In genomic region chr11:121323208-121323607, GRCh38 we compare ENCODE assay signal across 18 cellular contexts. TPM values are rescaled to one million over a fixed set of nuclear protein-coding genes. Genes with fewer than 3 reads are reported as not detected.
DNase-seq lines count a peak whose midpoint lies in the region; ATAC-seq, FAIRE-seq and TF ChIP-seq lines count a peak whose summit lies in the region.
"Had no signal": no experiment of that assay in that cellular context is flagged by ENCODE, and none has a peak within 500 bp of the region (broad histone marks: within the 10 kb centered on the region; RNA-seq: fewer than 3 reads in every experiment).

No MANE protein-coding gene starts in this region.

- no peak overlapping the region for H3K9ac ChIP-seq in SK-N-SH

- no peak for TF ChIP-seq RAD21 in SK-N-SH (IDR thresholded peaks at IDR 0.05; ENCODE audit: low read length)

- H3F3A ChIP-seq in SK-N-SH (replicated peaks; ENCODE audit: insufficient read depth) = no peaks in the 10 kb centered on the region

- H3K36me3 ChIP-seq in SK-N-SH (replicated peaks in 1 of 2; ENCODE audit: control insufficient read depth in 1 of 2, insufficient read depth in 2 of 2, low read length in 1 of 2) = no peaks in the 10 kb centered on the region
- no peaks in the 10 kb centered on the region for H3K36me3 ChIP-seq in Panc1 (ENCODE audit: control insufficient read depth, insufficient read depth, low read length)
- H3K36me3 ChIP-seq in hepatocyte (replicated peaks; ENCODE audit: insufficient read depth, low read depth) = no peaks in the 10 kb centered on the region
- H3K36me3 ChIP-seq in prostate gland = no peaks in the 10 kb centered on the region

- H3K9me2 ChIP-seq in SK-N-SH (no peaks in the 10 kb centered on the region), hepatocyte (replicated peaks; ENCODE audit: insufficient read depth) (no peaks in the 10 kb centered on the region)

- DNase-seq in SK-N-SH (no peak), Panc1 (ENCODE audit: low read depth, low spot score) (no peak), hepatocyte (ENCODE audit: low spot score) (no peak), prostate gland (ENCODE audit: low spot score) (no peak), GM12891 (ENCODE audit: insufficient read length, low spot score) (no peak)
- DNase-seq: activated CD4-positive, alpha-beta T cell treated with anti-CD3 and anti-CD28 coated beads for 48 hours; activated gamma-delta T cell; amygdala; mesenchymal stem cell; NCI-H1105 treated with DMSO at 0.1 percent for 48 hours; RPMI8226; SW 1271 had no signal

- TF ChIP-seq POLR2A in prostate gland (IDR thresholded peaks at IDR 0.05) (no peak), GM12891 (IDR thresholded peaks at IDR 0.05; ENCODE audit: low read depth, low read length) (no peak)

- TF ChIP-seq EP300 in SK-N-SH (IDR thresholded peaks at IDR 0.05; ENCODE audit: borderline replicate concordance in 1 of 2, low read depth in 1 of 2, low read length in 1 of 2) = no peak

- no TSS peak for BruUV-seq in Panc1 (replicated peaks; lab: Mats Ljungman, UMichigan)

- H3K79me2 ChIP-seq in SK-N-SH (ENCODE audit: insufficient read depth) (no peaks in the 10 kb centered on the region), hepatocyte (no peaks in the 10 kb centered on the region)

- 0 out of 2 replicates have a peak, but pooled peaks have one; percentile 8 for TF ChIP-seq CTCF in SK-N-SH (IDR thresholded peaks at IDR 0.05)
- peak; percentile 22; the same call in 1 of the 2 replicates for TF ChIP-seq CTCF in Panc1 (IDR thresholded peaks at IDR 0.05)
- TF ChIP-seq CTCF in hepatocyte (IDR thresholded peaks at IDR 0.05; ENCODE audit: poor library complexity) = peak; percentile 28
- TF ChIP-seq CTCF in prostate gland (IDR thresholded peaks at IDR 0.05) = no peak

- H2AFZ ChIP-seq in SK-N-SH (ENCODE audit: low read depth) = no peak overlapping the region
- H2AFZ ChIP-seq in hepatocyte = no peak overlapping the region

- CTCF ChIA-PET in SK-N-SH (lab: Yijun Ruan, JAX) (interaction anchor here (1.0 to 1.8 kb wide), 3 partner anchors 12 to 268 kb away, joined by 3 to 8 read pairs (median 3); no protein-coding TSS in a partner anchor), Panc1 (lab: Charles Lee) (interaction anchor here (0.8 to 1.2 kb wide), 2 partner anchors 140 to 268 kb away, joined by 3 to 5 read pairs; no protein-coding TSS in a partner anchor)

- POLR2A ChIA-PET in SK-N-SH (lab: Yijun Ruan, JAX) = interaction anchor here (0.6 kb wide), 1 partner anchor 76 kb away, joined by 3 read pairs; no protein-coding TSS in a partner anchor
- POLR2A ChIA-PET in Panc1 (lab: Charles Lee) = no interaction called here

- H3K27ac ChIP-seq in SK-N-SH (ENCODE audit: low read depth in 2 of 2, low read length in 1 of 2) = no peak overlapping the region
- H3K27ac ChIP-seq in Panc1 (ENCODE audit: low read length) = no peak overlapping the region
- H3K27ac ChIP-seq in hepatocyte = no peak overlapping the region
- no peak overlapping the region for H3K27ac ChIP-seq in prostate gland

- WGBS in SK-N-SH (ENCODE audit: low lambda C conversion rate) = 64% methylated on average over 5 of the region's 5 CpGs
- WGBS in hepatocyte (ENCODE audit: low lambda C conversion rate, missing lambda C conversion rate) = 74% methylated on average over 5 of the region's 5 CpGs
- 74% methylated on average over 5 of the region's 5 CpGs for WGBS in prostate gland

- H3K27me3 ChIP-seq in SK-N-SH (ENCODE audit: insufficient read depth) (no peaks in the 10 kb centered on the region; the same call in 1 of the 2 replicates), Panc1 (ENCODE audit: control insufficient read depth, insufficient read depth, low read length) (no peaks in the 10 kb centered on the region; the same call in 1 of the 2 replicates), hepatocyte (peaks cover 6% of the 10 kb centered on the region), prostate gland (replicated peaks; ENCODE audit: insufficient read depth) (no peaks in the 10 kb centered on the region)

- no peaks in the 10 kb centered on the region for H4K20me1 ChIP-seq in SK-N-SH (ENCODE audit: insufficient read depth)
- H4K20me1 ChIP-seq in hepatocyte (ENCODE audit: insufficient read depth, poor library complexity, severe bottlenecking) = no peaks in the 10 kb centered on the region

- H3K4me3 ChIP-seq in SK-N-SH (ENCODE audit: low read depth in 2 of 2, low read length in 1 of 2) = no peak overlapping the region
- H3K4me3 ChIP-seq in Panc1 (ENCODE audit: low read depth in 2 of 2, low read length in 2 of 2) = no peak overlapping the region
- H3K4me3 ChIP-seq in hepatocyte = no peak overlapping the region
- no peak overlapping the region for H3K4me3 ChIP-seq in prostate gland

- intact Hi-C loops in Panc1 (cut with micrococcal nuclease; ENCODE audit: unreplicated experiment) (no loop called here), prostate gland (cut with DNase I) (loop anchor here (10.0 kb wide), 1 partner anchor 132 kb away; the partner anchor contains the start of genes SORL1 and SORL1-AS1)

- H3K9me3 ChIP-seq in SK-N-SH (no peaks in the 10 kb centered on the region), Panc1 (ENCODE audit: control insufficient read depth, insufficient read depth, low read depth, low read length) (no peaks in the 10 kb centered on the region), hepatocyte (ENCODE audit: low read depth) (no peaks in the 10 kb centered on the region), prostate gland (no peaks in the 10 kb centered on the region)

- peaks cover 0 to 2% of the 10 kb centered on the region in 2 experiments; a peak in 1 of 4 replicates for H3K4me1 ChIP-seq in SK-N-SH (ENCODE audit: control insufficient read depth in 1 of 2, insufficient read depth in 2 of 2, low read depth in 1 of 2, low read length in 1 of 2)
- H3K4me1 ChIP-seq in Panc1 (ENCODE audit: control insufficient read depth, insufficient read depth, low read length) = no peaks in the 10 kb centered on the region
- H3K4me1 ChIP-seq in hepatocyte (ENCODE audit: insufficient read depth) = peaks cover 4% of the 10 kb centered on the region
- H3K4me1 ChIP-seq in prostate gland (replicated peaks) = no peaks in the 10 kb centered on the region

- no peak for FAIRE-seq in GM12891 (lab: Jason Lieb, UNC)
- FAIRE-seq: A204.1, TTC549 had no signal

- ATAC-seq in SK-N-SH treated with all-trans-retinoic acid at 6 μM for 48 hours (no peak), Panc1 (no peak), GM21528 (IDR thresholded peaks at IDR 0.05; ENCODE audit: low FRiP score, unreplicated experiment) (no peak), GM18907 (IDR thresholded peaks at IDR 0.05; ENCODE audit: unreplicated experiment) (no peak)
- ATAC-seq: natural killer cell treated with Interleukin-12 subunit alpha and Interleukin-12 subunit beta and Interleukin-15 and Interleukin-18, amount 100 ng/mL, for 72 hours had no signal

- no peak overlapping the region for H3K4me2 ChIP-seq in SK-N-SH
- H3K4me2 ChIP-seq in hepatocyte = no peak overlapping the region

- in situ Hi-C loops in Panc1 (cut with HindIII; ENCODE audit: low pct_unique_long_range_greater_than_20kb, low sequenced_read_pairs) = no loop called here

TF ChIP-seq in SK-N-SH, 30 proteins besides CTCF, POLR2A, EP300 and RAD21 (continues in another document):
- TF ChIP-seq YY1 (IDR thresholded peaks at IDR 0.05; ENCODE audit: low read depth) = no peak
- no peak for TF ChIP-seq ELF1 (IDR thresholded peaks at IDR 0.05)
- no peak for TF ChIP-seq MXI1 (IDR thresholded peaks at IDR 0.05; ENCODE audit: low read depth, low read length)
- no peak for TF ChIP-seq IRF3 (IDR thresholded peaks at IDR 0.05; ENCODE audit: low read depth, low read length)

TF ChIP-seq in SK-N-SH treated with all-trans-retinoic acid at 6 μM for 48 hours, 23 proteins besides CTCF, POLR2A, EP300 and RAD21 (continues in another document):
- TF ChIP-seq OSR1 (CRISPR knock-in tag; IDR thresholded peaks at IDR 0.05) (no peak), ZC3H10 (CRISPR knock-in tag; IDR thresholded peaks at IDR 0.05) (no peak)

TF ChIP-seq in GM12891, 5 proteins besides CTCF, POLR2A, EP300 and RAD21:
- no peak for TF ChIP-seq POLR2AphosphoS5 (IDR thresholded peaks at IDR 0.05; ENCODE audit: low read depth, low read length)
- TF ChIP-seq TAF1 (IDR thresholded peaks at IDR 0.05; ENCODE audit: low read depth, low read length) = no peak
- no peak for TF ChIP-seq SPI1 (IDR thresholded peaks at IDR 0.05; ENCODE audit: low read depth, low read length)
- TF ChIP-seq POU2F2 (IDR thresholded peaks at IDR 0.05; ENCODE audit: low read depth, low read length) = no peak
- no peak for TF ChIP-seq PAX5 (IDR thresholded peaks at IDR 0.05; ENCODE audit: insufficient read depth, low read length, severe bottlenecking)

RNA-seq across cellular contexts. Expression of gene SC5D, which starts 30.6 kb away (rescaled TPM):
- polyA plus RNA-seq in SK-N-SH (2012; rRNA removed) (8.9 and 14.2 TPM in 2 replicates), hepatocyte (102 and 124 TPM in 2 replicates)
- 15.4 and 21.3 TPM in 2 replicates for polyA plus RNA-seq in SK-N-SH (2012; cell fraction: cytosol; rRNA removed)
- 4.5 and 10.4 TPM in 2 replicates for polyA plus RNA-seq in SK-N-SH (2012; cell fraction: nucleus; rRNA removed)
- total RNA-seq in Panc1 (2021; ENCODE audit: unreplicated experiment) (54.3 TPM), hepatocyte (164 and 166 TPM in 2 replicates), prostate gland (10 to 100 TPM; 61.6 to 86.6 TPM)
- 30.9 TPM for polyA plus RNA-seq in Panc1 (2012; ENCODE audit: insufficient read length)
- polyA plus RNA-seq in GM12891 (2012; ENCODE audit: low read depth, missing spikeins) = 34.2 TPM

Comparison
In these comparisons a context has a peak if more than half of its experiments do, and no peak if none do; other contexts are left out.
1. CTCF ChIP-seq: peak in SK-N-SH (single experiment), Panc1 (single experiment) and hepatocyte (single experiment); none in prostate gland (0 of 4).